13 cellular contexts compared by ENCODE assay signal in genomic region chr2:36449943-36450392, GRCh38.
A peak's percentile ranks its signal among the peaks of the same experiment; 100 is the strongest.
DNase-seq lines count a peak whose midpoint lies in the region; ATAC-seq, FAIRE-seq and TF ChIP-seq lines count a peak whose summit lies in the region.
"Had no signal": no experiment of that assay in that cellular context is flagged by ENCODE, and none has a peak within 500 bp of the region (broad histone marks: within the 10 kb centered on the region; RNA-seq: fewer than 3 reads in every experiment).

No MANE protein-coding gene starts in this region.

- no peak overlapping the region for H2AFZ ChIP-seq in astrocyte (ENCODE audit: low read depth, low read length)

- H3K4me3 ChIP-seq in astrocyte (ENCODE audit: insufficient read depth, low read depth, low read length) (no peak overlapping the region), gastrocnemius medialis (peak overlapping the region in 1 of 4 donors; percentile 7)
- no peak overlapping the region for H3K4me3 ChIP-seq in CD8-positive, alpha-beta memory T cell (ENCODE audit: low read length)

- FAIRE-seq in astrocyte (lab: Jason Lieb, UNC) = no peak
- FAIRE-seq: islet of Langerhans had no signal

- no peaks in the 10 kb centered on the region for H3K27me3 Mint-ChIP-seq in astrocyte (ENCODE audit: low read depth, unreplicated experiment)
- no peaks in the 10 kb centered on the region for H3K27me3 Mint-ChIP-seq in CD8-positive, alpha-beta memory T cell
- H3K27me3 Mint-ChIP-seq: activated CD8-positive, alpha-beta memory T cell treated with anti-CD3 and anti-CD28 coated beads, Interleukin-2, amount 10 ng/mL, durations not matched to agents 7 days and 5 days had no signal

- CTCF ChIA-PET in CD8-positive, alpha-beta memory T cell (lab: Charles Lee) = interaction anchor here (1.0 kb wide), 1 partner anchor 95 kb away, joined by 3 read pairs; the partner anchor contains the start of gene CRIM1

- peak overlapping the region; percentile 92 for H3K27ac ChIP-seq in astrocyte (ENCODE audit: low read depth, low read length)
- H3K27ac ChIP-seq in gastrocnemius medialis = peak overlapping the region; percentile 47 to 70 (median 64)
- H3K27ac ChIP-seq in CD8-positive, alpha-beta memory T cell (ENCODE audit: low read depth, low read length) = no peak overlapping the region

- intact Hi-C loops in left cardiac atrium (cut with DNase I) (loop anchor here in 1 of 2 donors (10.0 kb wide), 1 partner anchor 95 kb away; the partner anchor contains the start of gene CRIM1), gastrocnemius medialis (cut with DNase I; ENCODE audit: low total_unique reads) (no loop called here)

- no peaks in the 10 kb centered on the region for H4K20me1 ChIP-seq in astrocyte (ENCODE audit: insufficient read depth, low read length)

- H3K36me3 ChIP-seq in astrocyte (ENCODE audit: insufficient read depth, low read length) (peaks cover 41% of the 10 kb centered on the region), gastrocnemius medialis (peaks cover 0 to 32% of the 10 kb centered on the region in 2 donors)
- no peaks in the 10 kb centered on the region for H3K36me3 ChIP-seq in CD8-positive, alpha-beta memory T cell (ENCODE audit: insufficient read depth, low read length)

- H3K4me3 Mint-ChIP-seq in astrocyte (ENCODE audit: unreplicated experiment) = no peak overlapping the region
- no peak overlapping the region for H3K4me3 Mint-ChIP-seq in CD8-positive, alpha-beta memory T cell
- H3K4me3 Mint-ChIP-seq: activated CD8-positive, alpha-beta memory T cell treated with anti-CD3 and anti-CD28 coated beads, Interleukin-2, amount 10 ng/mL, durations not matched to agents 7 days and 5 days had no signal

- H3K9me3 Mint-ChIP-seq in astrocyte (ENCODE audit: unreplicated experiment) = no peaks in the 10 kb centered on the region
- H3K9me3 Mint-ChIP-seq in CD8-positive, alpha-beta memory T cell = no peaks in the 10 kb centered on the region

- ATAC-seq in HG02938 (IDR thresholded peaks at IDR 0.05; ENCODE audit: unreplicated experiment) = peak; percentile 45
- ATAC-seq in left cardiac atrium = peak; percentile 13 to 17
- peak; percentile 45 to 59 for ATAC-seq in gastrocnemius medialis
- no peak for ATAC-seq in GM18498 (IDR thresholded peaks at IDR 0.05; ENCODE audit: unreplicated experiment)
- ATAC-seq: activated CD8-positive, alpha-beta memory T cell treated with anti-CD3 and anti-CD28 coated beads, Interleukin-2, amount 10 ng/mL, durations not matched to agents 7 days and 5 days had no signal

- in situ Hi-C loops in gastrocnemius medialis (cut with MboI; ENCODE audit: low sequenced_read_pairs in 4 of 4) = no loop called here

- TF ChIP-seq CTCF in astrocyte (IDR thresholded peaks at IDR 0.05; ENCODE audit: insufficient read depth, low read depth, low read length) = no peak
- no peak for TF ChIP-seq CTCF in gastrocnemius medialis (IDR thresholded peaks at IDR 0.05 in 4 of 5, conservative IDR thresholded peaks at IDR 0.05 in 1 of 5)

- peak overlapping the region; percentile 67 for H3K4me2 ChIP-seq in astrocyte (ENCODE audit: low read length)

- H3K79me2 ChIP-seq in astrocyte (ENCODE audit: insufficient read depth, low read length) = peaks cover 62% of the 10 kb centered on the region

- peak overlapping the region; percentile 80 for H3K9ac ChIP-seq in astrocyte (ENCODE audit: low read length)

- POLR2A ChIA-PET in CD8-positive, alpha-beta memory T cell (lab: Charles Lee) = no interaction called here

- peaks cover 37% of the 10 kb centered on the region for H3K4me1 Mint-ChIP-seq in astrocyte (ENCODE audit: low read depth, unreplicated experiment)
- no peaks in the 10 kb centered on the region for H3K4me1 Mint-ChIP-seq in CD8-positive, alpha-beta memory T cell
- H3K4me1 Mint-ChIP-seq: activated CD8-positive, alpha-beta memory T cell treated with anti-CD3 and anti-CD28 coated beads, Interleukin-2, amount 10 ng/mL, durations not matched to agents 7 days and 5 days had no signal

- H3K27ac Mint-ChIP-seq in astrocyte (ENCODE audit: unreplicated experiment) = peak overlapping the region; percentile 95
- H3K27ac Mint-ChIP-seq in CD8-positive, alpha-beta memory T cell = no peak overlapping the region
- H3K27ac Mint-ChIP-seq: activated CD8-positive, alpha-beta memory T cell treated with anti-CD3 and anti-CD28 coated beads, Interleukin-2, amount 10 ng/mL, durations not matched to agents 7 days and 5 days had no signal

- H3K4me1 ChIP-seq in astrocyte (ENCODE audit: insufficient read depth, low read length) = peaks cover 62% of the 10 kb centered on the region
- peaks cover 71 to 75% of the 10 kb centered on the region in 2 donors for H3K4me1 ChIP-seq in gastrocnemius medialis
- H3K4me1 ChIP-seq in CD8-positive, alpha-beta memory T cell (ENCODE audit: insufficient read depth, low read length) = no peaks in the 10 kb centered on the region

- H3K36me3 Mint-ChIP-seq in astrocyte (ENCODE audit: low read depth, unreplicated experiment) = peaks cover 13% of the 10 kb centered on the region
- peaks cover 6 to 19% (median 16%) of the 10 kb centered on the region in 3 donors for H3K36me3 Mint-ChIP-seq in CD8-positive, alpha-beta memory T cell
- H3K36me3 Mint-ChIP-seq: activated CD8-positive, alpha-beta memory T cell treated with anti-CD3 and anti-CD28 coated beads, Interleukin-2, amount 10 ng/mL, durations not matched to agents 7 days and 5 days had no signal

- H3K27me3 ChIP-seq in astrocyte (ENCODE audit: insufficient read depth, low read length) = no peaks in the 10 kb centered on the region
- no peaks in the 10 kb centered on the region for H3K27me3 ChIP-seq in gastrocnemius medialis
- H3K27me3 ChIP-seq in CD8-positive, alpha-beta memory T cell (ENCODE audit: insufficient read depth, low read length, poor library complexity, severe bottlenecking) = no peaks in the 10 kb centered on the region

- peak; percentile 84 for DNase-seq in astrocyte (ENCODE audit: low read depth)
- no peak for DNase-seq in left cardiac atrium
- peak in 1 of 2 donors; percentile 20 for DNase-seq in gastrocnemius medialis
- DNase-seq in CD8-positive, alpha-beta memory T cell = no peak
- no peak for DNase-seq in activated CD4-positive, alpha-beta T cell treated with anti-CD3 and anti-CD28 coated beads, Interleukin-2, amount 50 U/mL, for 4 hours
- no peak for DNase-seq in stimulated activated CD4-positive, alpha-beta T cell treated with anti-CD3 and anti-CD28 coated beads, Interleukin-2, amount 100 ng/mL, for 48 hours
- DNase-seq: activated CD8-positive, alpha-beta memory T cell treated with anti-CD3 and anti-CD28 coated beads, Interleukin-2, amount 10 ng/mL, durations not matched to agents 7 days and 5 days; NCI-H187 treated with DMSO at 0.1 percent for 48 hours; stimulated activated CD4-positive, alpha-beta T cell treated with anti-CD3 and anti-CD28 coated beads, Interleukin-4, amount 100 ng/mL, for 1 hour; T-helper 2 cell had no signal

- TF ChIP-seq POLR2A in gastrocnemius medialis (IDR thresholded peaks at IDR 0.05) = no peak

- H3K9me3 ChIP-seq in astrocyte (ENCODE audit: insufficient read depth, low read depth, low read length) (no peaks in the 10 kb centered on the region), gastrocnemius medialis (no peaks in the 10 kb centered on the region)
- no peaks in the 10 kb centered on the region for H3K9me3 ChIP-seq in CD8-positive, alpha-beta memory T cell (ENCODE audit: low read length)
